Comparison of ENCODE assay signal across 8 cellular contexts in the genomic region with DNA sequence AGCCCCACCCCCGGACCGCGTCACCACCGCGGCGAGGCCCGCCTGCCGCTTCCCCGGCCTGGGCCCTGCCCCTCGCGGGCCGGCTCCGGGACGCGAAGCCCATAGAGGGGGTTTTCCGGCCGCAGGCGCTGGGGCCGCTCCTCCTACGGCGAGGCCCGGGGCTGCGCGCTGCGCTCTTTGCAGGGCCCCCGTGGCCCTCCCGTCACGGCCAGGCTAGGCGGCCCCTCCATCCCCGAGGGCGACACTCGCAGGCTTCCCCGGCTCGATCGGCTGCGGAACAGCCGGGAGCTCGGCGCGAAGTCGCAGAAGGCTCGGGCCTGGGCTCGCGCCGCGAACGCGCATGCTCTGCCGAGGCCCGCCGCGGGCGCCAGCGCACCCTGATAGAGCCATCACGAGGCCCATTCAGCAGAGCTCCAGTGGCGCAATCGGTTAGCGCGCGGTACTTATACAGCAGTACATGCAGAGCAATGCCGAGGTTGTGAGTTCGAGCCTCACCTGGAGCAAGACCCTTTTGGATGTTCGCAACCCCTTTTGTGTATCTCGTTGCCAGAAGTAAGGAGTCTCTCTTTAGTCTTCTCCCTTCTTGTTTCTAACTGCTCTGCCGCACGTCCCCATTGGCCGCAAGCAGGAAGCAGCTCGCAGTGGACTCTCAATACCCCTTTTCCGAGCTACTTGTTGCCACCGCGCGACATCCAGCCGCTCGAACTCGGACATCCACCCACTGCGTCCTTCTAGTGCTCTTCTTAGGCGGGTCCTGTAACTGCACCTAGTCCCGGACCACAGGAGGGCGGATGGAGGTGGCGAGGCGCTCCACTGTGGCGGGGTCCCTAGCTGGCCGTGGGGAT. TPM values are rescaled to one million over a fixed set of nuclear protein-coding genes. Genes with fewer than 3 reads are reported as not detected.
A peak's percentile ranks its signal among the peaks of the same experiment; 100 is the strongest.
DNase-seq lines count a peak whose midpoint lies in the region; ATAC-seq, FAIRE-seq and TF ChIP-seq lines count a peak whose summit lies in the region.

No MANE protein-coding gene starts in this region.

- H3K4me1 ChIP-seq in adrenal gland (replicated peaks in 1 of 2) (peaks cover 10 to 13% of the 10 kb centered on the region in 2 donors), prostate gland (replicated peaks) (no peaks in the 10 kb centered on the region), urinary bladder (ENCODE audit: insufficient read depth) (no peaks in the 10 kb centered on the region)

- peak; percentile 79 for DNase-seq in GM12891 (ENCODE audit: insufficient read length, low spot score)
- peak; percentile 88 for DNase-seq in NCI-H1436 (lab: John Stamatoyannopoulos, UW)
- DNase-seq in SW480 (ENCODE audit: low spot score), result peak; percentile 94
- DNase-seq in adrenal gland, result peak; percentile 92 to 99 (median 97)
- DNase-seq in left cardiac atrium, result peak; percentile 95
- DNase-seq in prostate gland (ENCODE audit: low spot score), result peak; percentile 95

- intact Hi-C loops in adrenal gland (cut with DNase I) (no loop called here), left cardiac atrium (cut with DNase I) (no loop called here), prostate gland (cut with DNase I) (no loop called here)

- peak in 1 of 6 experiments; percentile 3 for TF ChIP-seq CTCF in adrenal gland (IDR thresholded peaks at IDR 0.05)
- TF ChIP-seq CTCF in prostate gland (IDR thresholded peaks at IDR 0.05), result peak in 1 of 4 experiments; percentile 5

- WGBS in adrenal gland, 4 donors, result 0 to 1% (median 1%) methylated on average over 14 to 83 of the region's 83 CpGs
- 2% methylated on average over 47 of the region's 83 CpGs for WGBS in prostate gland
- under 1% methylated on average over 83 of the region's 83 CpGs for WGBS in urinary bladder

- peak; percentile 48; the same call in 1 of the 2 replicates for TF ChIP-seq POLR2A in GM12891 (IDR thresholded peaks at IDR 0.05; ENCODE audit: low read depth, low read length)
- TF ChIP-seq POLR2A in adrenal gland (IDR thresholded peaks at IDR 0.05), result peak; percentile 80 to 84
- peak; percentile 70 for TF ChIP-seq POLR2A in prostate gland (IDR thresholded peaks at IDR 0.05)

- H3K9me3 ChIP-seq in adrenal gland (replicated peaks in 1 of 3) (no peaks in the 10 kb centered on the region), prostate gland (no peaks in the 10 kb centered on the region)

- ATAC-seq in HG02840 (IDR thresholded peaks at IDR 0.05; ENCODE audit: low FRiP score, unreplicated experiment) (peak; percentile 75), left cardiac atrium (peak; percentile 92 to 93)

- peak overlapping the region in 2 of 4 donors; percentile 38 to 78 for H3K4me3 ChIP-seq in adrenal gland
- peak overlapping the region; percentile 68 to 73 for H3K4me3 ChIP-seq in prostate gland
- peak overlapping the region; percentile 53 for H3K4me3 ChIP-seq in urinary bladder (ENCODE audit: low read depth, low read length)

- peak; percentile 96 for FAIRE-seq in GM12891 (lab: Jason Lieb, UNC)

- H3K36me3 ChIP-seq in adrenal gland (replicated peaks in 1 of 2) (no peaks in the 10 kb centered on the region), prostate gland (no peaks in the 10 kb centered on the region), urinary bladder (ENCODE audit: insufficient read depth) (no peaks in the 10 kb centered on the region)

- peak overlapping the region; percentile 86 to 100 (median 99) for H3K27ac ChIP-seq in adrenal gland
- peak overlapping the region; percentile 99 to 100 for H3K27ac ChIP-seq in prostate gland
- H3K27ac ChIP-seq in urinary bladder (ENCODE audit: low read depth), result peak overlapping the region; percentile 100

- H3K27me3 ChIP-seq in adrenal gland, result no peaks in the 10 kb centered on the region
- H3K27me3 ChIP-seq in prostate gland (replicated peaks; ENCODE audit: insufficient read depth), result no peaks in the 10 kb centered on the region

TF ChIP-seq in GM12891, 5 proteins besides CTCF, POLR2A, EP300 and RAD21:
- TF ChIP-seq POU2F2 (IDR thresholded peaks at IDR 0.05; ENCODE audit: low read depth, low read length), result peak; percentile 30; the same call in 1 of the 2 replicates
- TF ChIP-seq SPI1 (IDR thresholded peaks at IDR 0.05; ENCODE audit: low read depth, low read length), result no peak
- peak; percentile 14; the same call in 1 of the 2 replicates for TF ChIP-seq TAF1 (IDR thresholded peaks at IDR 0.05; ENCODE audit: low read depth, low read length)
- TF ChIP-seq PAX5 (IDR thresholded peaks at IDR 0.05; ENCODE audit: insufficient read depth, low read length, severe bottlenecking), result peak; percentile 28
- TF ChIP-seq POLR2AphosphoS5 (IDR thresholded peaks at IDR 0.05; ENCODE audit: low read depth, low read length), result peak; percentile 63

RNA-seq across cellular contexts. Expression of gene HAAO, which starts 18.0 kb away (rescaled TPM):
- 17.0 TPM for polyA plus RNA-seq in GM12891 (2012; ENCODE audit: low read depth, missing spikeins)
- 10 to 100 TPM in 6 of 8 donors, 1 to 10 TPM in 2; 3.1 to 30.1 (median 12.6) TPM for total RNA-seq in adrenal gland
- polyA plus RNA-seq in adrenal gland, result 10 to 100 TPM in 2 of 3 donors, 1 to 10 TPM in 1; 2.7 to 24.4 (median 20.8) TPM
- total RNA-seq in left cardiac atrium, result 1 to 10 TPM; 2.5 to 3.4 TPM
- total RNA-seq in prostate gland, result 10 to 100 TPM; 10.3 to 14.0 TPM
- total RNA-seq in urinary bladder, result 10.6 TPM
- polyA plus RNA-seq in urinary bladder, result 31.5 TPM

RNA-seq across cellular contexts. Expression of gene OXER1, which starts 46.4 kb away (rescaled TPM):
- polyA plus RNA-seq in GM12891 (2012; ENCODE audit: low read depth, missing spikeins), result 2.6 TPM
- 1 to 10 TPM in 5 of 8 donors, under 1 TPM in 2, not detected in 1; 0.32 to 2.4 (median 1.5) TPM for total RNA-seq in adrenal gland
- polyA plus RNA-seq in adrenal gland, result 10 to 100 TPM in 1 of 3 donors, 1 to 10 TPM in 1, under 1 TPM in 1; 0.16 to 11.2 (median 5.2) TPM
- total RNA-seq in left cardiac atrium, result under 1 TPM; 0.37 to 0.53 TPM
- total RNA-seq in prostate gland, result 1 to 10 TPM; 4.5 to 5.6 TPM
- total RNA-seq in urinary bladder, result 1.5 TPM
- 5.6 TPM for polyA plus RNA-seq in urinary bladder
